8 cellular contexts compared by ENCODE assay signal in the genomic region with DNA sequence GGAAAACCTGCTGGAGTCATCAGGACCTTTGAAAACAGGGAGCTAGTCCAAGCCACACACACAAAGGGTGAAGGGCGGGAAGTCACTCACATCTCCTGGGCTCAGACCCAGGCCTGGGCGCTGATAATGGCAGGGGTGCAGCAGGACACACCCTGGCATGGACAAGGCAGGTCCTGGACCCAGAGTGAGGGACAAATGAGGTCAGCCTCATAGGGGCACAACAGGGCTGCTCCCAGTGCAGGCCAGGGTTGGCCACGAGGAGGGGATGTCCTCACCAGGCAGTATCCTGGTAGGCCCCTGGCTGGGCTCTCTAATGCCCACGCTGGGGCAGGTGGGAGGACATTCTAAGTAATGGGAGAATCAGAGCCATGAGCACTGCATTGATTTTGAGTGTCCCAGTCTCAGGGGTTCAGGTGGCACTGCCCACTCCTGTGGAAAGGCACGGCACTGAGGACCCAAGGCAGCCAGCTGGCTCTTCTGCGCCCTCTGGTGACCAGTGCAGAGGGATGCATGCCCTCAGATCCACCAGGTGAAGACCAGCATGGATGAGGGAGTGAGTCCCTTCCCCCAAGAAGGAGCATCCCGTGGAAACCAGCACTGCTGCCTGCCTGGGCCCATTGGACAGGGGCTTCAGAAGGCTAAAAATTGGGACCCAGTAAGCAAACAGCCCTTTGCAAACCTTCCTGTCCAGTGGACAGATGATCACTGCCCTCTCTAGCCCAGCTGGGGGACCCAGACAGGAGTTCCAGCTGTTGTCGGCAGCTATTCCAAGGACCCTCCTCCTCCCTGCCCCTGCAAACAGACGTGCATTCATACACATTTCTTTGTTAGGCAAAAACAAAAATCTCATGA. TPM values are rescaled to one million over a fixed set of nuclear protein-coding genes. Genes with fewer than 3 reads are reported as not detected.
DNase-seq lines count a peak whose midpoint lies in the region; ATAC-seq and TF ChIP-seq lines count a peak whose summit lies in the region.

No MANE protein-coding gene starts in this region.

- H3K27ac Mint-ChIP-seq in activated naive CD4-positive, alpha-beta T cell treated with anti-CD3 and anti-CD28 coated beads, Interleukin-2, amount 50 U/mL, for 72 hours = no peak overlapping the region

- no peak for TF ChIP-seq POLR2A in prostate gland (IDR thresholded peaks at IDR 0.05)

- 45% methylated on average over 9 of the region's 9 CpGs for WGBS in prostate gland

- no peaks in the 10 kb centered on the region for H3K36me3 Mint-ChIP-seq in activated naive CD4-positive, alpha-beta T cell treated with anti-CD3 and anti-CD28 coated beads, Interleukin-2, amount 50 U/mL, for 72 hours

- H3K4me1 ChIP-seq in cardiac muscle cell (ENCODE audit: low read depth) (no peaks in the 10 kb centered on the region), prostate gland (replicated peaks) (peaks cover 4% of the 10 kb centered on the region)

- H3K27me3 ChIP-seq in cardiac muscle cell = peaks cover 3% of the 10 kb centered on the region
- no peaks in the 10 kb centered on the region for H3K27me3 ChIP-seq in prostate gland (replicated peaks; ENCODE audit: insufficient read depth)

- H3K4me3 ChIP-seq in cardiac muscle cell (no peak overlapping the region), prostate gland (no peak overlapping the region)

- H3K9me3 Mint-ChIP-seq in activated naive CD4-positive, alpha-beta T cell treated with anti-CD3 and anti-CD28 coated beads, Interleukin-2, amount 50 U/mL, for 72 hours = no peaks in the 10 kb centered on the region

- TF ChIP-seq CTCF in cardiac muscle cell (IDR thresholded peaks at IDR 0.05; ENCODE audit: low read depth, low read length) (peak; percentile 98), prostate gland (IDR thresholded peaks at IDR 0.05) (peak; percentile 93 to 99 (median 96))

- H3K36me3 ChIP-seq in cardiac muscle cell (no peaks in the 10 kb centered on the region), prostate gland (no peaks in the 10 kb centered on the region)

- H3K9me3 ChIP-seq in cardiac muscle cell (ENCODE audit: low read depth) = no peaks in the 10 kb centered on the region
- no peaks in the 10 kb centered on the region for H3K9me3 ChIP-seq in prostate gland

- DNase-seq in ELF-1 (ENCODE audit: low read depth, low spot score) = peak; percentile 77
- peak; percentile 71 for DNase-seq in SK-N-DZ (ENCODE audit: low spot score)
- DNase-seq in activated naive CD4-positive, alpha-beta T cell treated with anti-CD3 and anti-CD28 coated beads, Interleukin-2, amount 50 U/mL, for 72 hours (ENCODE audit: low spot score in 2 of 2) = peak; percentile 72 to 75
- DNase-seq in cardiac muscle cell (ENCODE audit: low read depth in 1 of 2, low spot score in 1 of 2) = peak; percentile 66 to 72
- DNase-seq in prostate gland (ENCODE audit: low spot score) = peak; percentile 72

- intact Hi-C loops in prostate gland (cut with DNase I) = loop anchor here (1.0 to 2.0 kb wide), 2 partner anchors 47 to 179 kb away; partner anchors contain the start of gene RAI1

- peak; percentile 47 for ATAC-seq in HG03354 (IDR thresholded peaks at IDR 0.05; ENCODE audit: poor library complexity, severe bottlenecking, unreplicated experiment)
- ATAC-seq in activated naive CD4-positive, alpha-beta T cell treated with anti-CD3 and anti-CD28 coated beads, Interleukin-2, amount 50 U/mL, for 72 hours = peak; percentile 84 to 86
- ATAC-seq in GM18517 (IDR thresholded peaks at IDR 0.05; ENCODE audit: unreplicated experiment) = no peak
- ATAC-seq in HG03095 (IDR thresholded peaks at IDR 0.05; ENCODE audit: unreplicated experiment) = no peak

- H3K27ac ChIP-seq in cardiac muscle cell = no peak overlapping the region
- peak overlapping the region; percentile 13 to 17 for H3K27ac ChIP-seq in prostate gland

RNA-seq across cellular contexts. Expression of gene SREBF1, which starts 23.3 kb away (rescaled TPM):
- 57.6 and 67.5 TPM in 2 replicates for polyA plus RNA-seq in SK-N-DZ (2014; cell fraction: cytosol; rRNA removed)
- 182 and 191 TPM in 2 replicates for polyA plus RNA-seq in SK-N-DZ (2014; cell fraction: nucleus; rRNA removed)
- 100 to 1,000 TPM in 1 of 2 donors, 10 to 100 TPM in 1; 67.2 to 103 TPM for total RNA-seq in activated naive CD4-positive, alpha-beta T cell treated with anti-CD3 and anti-CD28 coated beads, Interleukin-2, amount 50 U/mL, for 72 hours
- total RNA-seq in cardiac muscle cell (36.4 and 45.9 TPM in 2 replicates), prostate gland (100 to 1,000 TPM; 134 to 299 TPM)
- polyA plus RNA-seq in cardiac muscle cell = 28.5 and 38.9 TPM in 2 replicates

Comparison
In these comparisons a context has a peak if more than half of its experiments do, and no peak if none do; other contexts are left out.
1. ATAC-seq: peak in HG03354 (single experiment) and activated naive CD4-positive, alpha-beta T cell treated with anti-CD3 and anti-CD28 coated beads, Interleukin-2, amount 50 U/mL, for 72 hours (2 of 2); none in GM18517 (single experiment) and HG03095 (single experiment).
2. Peak in every context shown above with its lines, with median percentiles within 50 percentile points of each other: DNase-seq.